ENCODE assay signal across 7 cellular contexts in genomic region chr5:137034213-137034612, GRCh38.
"Had no signal": no experiment of that assay in that cellular context is flagged by ENCODE, and none has a peak within 500 bp of the region (broad histone marks: within the 10 kb centered on the region; RNA-seq: fewer than 3 reads in every experiment).

No MANE protein-coding gene starts in this region.

- H3K4me2 ChIP-seq: GM23338 had no signal

- H3K36me3 ChIP-seq: HAP-1 had no signal

- H2AFZ ChIP-seq: GM23338 had no signal

- H3K4me3 ChIP-seq: GM23338, HAP-1, K562 had no signal

- ATAC-seq: GM23338, HCT116, K562 had no signal

- DNase-seq: H7, HFFc6, IMR-90 had no signal

- H3K9me3 Mint-ChIP-seq: GM23338, HFFc6 had no signal

- H3K27ac Mint-ChIP-seq: GM23338, HFFc6 had no signal

- H3K4me3 Mint-ChIP-seq: GM23338, HFFc6 had no signal

- H3K9me3 ChIP-seq: HAP-1 had no signal

- H3K4me1 ChIP-seq: HAP-1 had no signal
